ENCODE assay signal across 8 cellular contexts in the genomic region with DNA sequence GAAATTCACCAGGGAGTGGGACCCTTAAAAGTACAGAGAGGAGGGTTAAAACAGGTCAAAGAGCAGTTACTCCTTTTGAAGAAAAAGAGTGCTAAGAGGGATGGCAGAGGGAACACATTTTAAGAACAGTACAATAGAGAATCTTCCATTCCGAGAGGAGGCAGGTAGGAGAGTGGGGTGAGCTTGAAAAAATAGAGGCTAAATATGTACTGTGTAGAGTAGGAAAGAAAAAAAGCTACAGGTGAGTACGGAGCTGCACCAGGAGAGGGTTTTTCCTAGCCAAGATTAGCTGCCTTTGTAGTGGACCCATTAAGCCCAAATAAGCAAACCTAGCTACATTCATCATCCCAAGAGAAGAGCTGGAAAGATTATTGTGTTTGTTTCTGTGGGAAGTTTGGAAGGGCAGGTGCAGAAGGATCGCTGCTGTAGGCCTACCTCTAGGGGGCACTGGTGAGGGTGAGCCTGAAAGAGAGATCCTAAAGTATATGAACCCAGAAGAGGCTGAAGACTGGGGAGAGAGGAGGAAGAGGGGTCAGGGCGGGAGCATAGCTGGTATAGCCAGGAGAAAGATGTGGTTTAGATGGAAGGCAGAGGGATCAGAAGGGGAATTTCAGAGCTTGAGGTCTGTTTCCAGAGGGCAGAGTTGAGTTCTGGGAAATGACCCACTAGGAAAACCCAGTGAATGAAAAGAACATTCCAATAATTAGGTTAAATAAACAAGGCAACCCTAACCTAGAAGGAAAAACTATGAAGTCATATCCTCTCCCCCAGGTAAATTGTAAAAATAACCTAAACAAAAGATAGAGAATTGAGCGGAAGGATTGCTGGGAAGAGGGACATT. TPM values are rescaled to one million over a fixed set of nuclear protein-coding genes. Genes with fewer than 3 reads are reported as not detected.
DNase-seq lines count a peak whose midpoint lies in the region; ATAC-seq, FAIRE-seq and TF ChIP-seq lines count a peak whose summit lies in the region.

No MANE protein-coding gene starts in this region.

- no peaks in the 10 kb centered on the region for H3K36me3 ChIP-seq in CD8-positive, alpha-beta memory T cell (ENCODE audit: insufficient read depth, low read length)
- H3K36me3 ChIP-seq in bronchial epithelial cell (ENCODE audit: control insufficient read depth, insufficient read depth, low read length): peaks cover 2% of the 10 kb centered on the region
- H3K36me3 ChIP-seq in mesenchymal stem cell (ENCODE audit: control insufficient read depth in 1 of 2, insufficient read depth in 2 of 2, low read depth in 1 of 2, low read length in 2 of 2): peaks cover 2 to 41% of the 10 kb centered on the region in 2 experiments

- no peak overlapping the region for H3K18ac ChIP-seq in mesenchymal stem cell (ENCODE audit: low read depth in 1 of 2, low read length in 2 of 2)

- H2BK12ac ChIP-seq in mesenchymal stem cell (ENCODE audit: low read length in 2 of 2): no peak overlapping the region

- H3K27me3 ChIP-seq in CD8-positive, alpha-beta memory T cell (ENCODE audit: insufficient read depth, low read length, poor library complexity, severe bottlenecking): no peaks in the 10 kb centered on the region
- H3K27me3 ChIP-seq in bronchial epithelial cell (ENCODE audit: control insufficient read depth, insufficient read depth, low read length) (no peaks in the 10 kb centered on the region), mesenchymal stem cell (ENCODE audit: control insufficient read depth in 1 of 2, insufficient read depth in 1 of 2, low read length in 2 of 2) (no peaks in the 10 kb centered on the region)

- H3K9me3 ChIP-seq in CD8-positive, alpha-beta memory T cell (ENCODE audit: low read length): no peaks in the 10 kb centered on the region
- H3K9me3 ChIP-seq in T-helper 17 cell (ENCODE audit: control insufficient read depth, low read length, poor library complexity, severe bottlenecking): no peaks in the 10 kb centered on the region
- no peaks in the 10 kb centered on the region for H3K9me3 ChIP-seq in mesenchymal stem cell (ENCODE audit: control insufficient read depth, low read length)

- H3K14ac ChIP-seq in mesenchymal stem cell (ENCODE audit: low read length in 2 of 2): peak overlapping the region in 1 of 2 experiments; percentile 23

- peak overlapping the region in 7 of 8 donors; percentile 10 to 81 (median 35) for H3K27ac Mint-ChIP-seq in CD8-positive, alpha-beta memory T cell
- H3K27ac Mint-ChIP-seq in T-helper 17 cell: peak overlapping the region; percentile 95

- no peak overlapping the region for H4K91ac ChIP-seq in mesenchymal stem cell (ENCODE audit: low read length)

- FAIRE-seq in bronchial epithelial cell (lab: Jason Lieb, UNC) (no peak), urothelium cell line (lab: Jason Lieb, UNC) (no peak)

- CTCF ChIA-PET in CD8-positive, alpha-beta memory T cell (lab: Charles Lee): interaction anchor here (0.7 to 3.9 kb wide), 14 partner anchors 9 to 598 kb away, joined by 3 to 26 read pairs (median 3); a partner anchor contains a TSS

- peaks cover 3 to 60% (median 14%) of the 10 kb centered on the region in 3 donors for H3K36me3 Mint-ChIP-seq in CD8-positive, alpha-beta memory T cell
- H3K36me3 Mint-ChIP-seq in T-helper 17 cell (ENCODE audit: low read depth): peaks cover 3% of the 10 kb centered on the region

- no peak overlapping the region for H3K4me2 ChIP-seq in mesenchymal stem cell (ENCODE audit: low read length, poor library complexity, severe bottlenecking)

- H4K8ac ChIP-seq in mesenchymal stem cell (ENCODE audit: low read length): no peak overlapping the region

- H3K23ac ChIP-seq in mesenchymal stem cell (ENCODE audit: low read length in 2 of 2): no peak overlapping the region

- H3K4me1 Mint-ChIP-seq in CD8-positive, alpha-beta memory T cell: peaks cover 18 to 25% (median 19%) of the 10 kb centered on the region in 3 donors
- H3K4me1 Mint-ChIP-seq in T-helper 17 cell: peaks cover 30% of the 10 kb centered on the region

- POLR2A ChIA-PET in CD8-positive, alpha-beta memory T cell (lab: Charles Lee): no interaction called here

- TF ChIP-seq CTCF in bronchial epithelial cell (IDR thresholded peaks at IDR 0.05; ENCODE audit: insufficient read depth, low read length, severe bottlenecking): peak; percentile 79

- H3K4me1 ChIP-seq in CD8-positive, alpha-beta memory T cell (ENCODE audit: insufficient read depth, low read length): no peaks in the 10 kb centered on the region
- peaks cover 2% of the 10 kb centered on the region for H3K4me1 ChIP-seq in mesenchymal stem cell (ENCODE audit: control insufficient read depth, insufficient read depth, low read depth, low read length)

- no peak overlapping the region for H3K4ac ChIP-seq in mesenchymal stem cell (ENCODE audit: low read depth in 1 of 2, low read length in 2 of 2)

- no peak overlapping the region for H3K4me3 Mint-ChIP-seq in CD8-positive, alpha-beta memory T cell
- H3K4me3 Mint-ChIP-seq in T-helper 17 cell: no peak overlapping the region

- peaks cover 2% of the 10 kb centered on the region for H3K79me1 ChIP-seq in mesenchymal stem cell (replicated peaks; ENCODE audit: low read length, poor library complexity, severe bottlenecking)

- H2BK120ac ChIP-seq in mesenchymal stem cell (ENCODE audit: low read depth, low read length): no peak overlapping the region

- no peak overlapping the region for H2AK5ac ChIP-seq in mesenchymal stem cell (ENCODE audit: low read length, severe bottlenecking)

- 70% methylated on average over 4 of the region's 5 CpGs for WGBS in mesenchymal stem cell

- ATAC-seq in HG02798 (IDR thresholded peaks at IDR 0.05; ENCODE audit: poor library complexity, unreplicated experiment) (peak; percentile 19), T-helper 17 cell (peak; percentile 40), HG02870 (IDR thresholded peaks at IDR 0.05; ENCODE audit: unreplicated experiment) (no peak), HG03571 (IDR thresholded peaks at IDR 0.05; ENCODE audit: unreplicated experiment) (no peak)

- H3K4me3 ChIP-seq in CD8-positive, alpha-beta memory T cell (ENCODE audit: low read length): no peak overlapping the region
- H3K4me3 ChIP-seq in bronchial epithelial cell (ENCODE audit: low read depth, low read length) (no peak overlapping the region), mesenchymal stem cell (ENCODE audit: insufficient read depth in 1 of 2, low read depth in 1 of 2, low read length in 2 of 2) (no peak overlapping the region)

- H3K27me3 Mint-ChIP-seq in CD8-positive, alpha-beta memory T cell: peaks cover 0 to 3% of the 10 kb centered on the region in 2 donors
- no peaks in the 10 kb centered on the region for H3K27me3 Mint-ChIP-seq in T-helper 17 cell

- DNase-seq in CD8-positive, alpha-beta memory T cell: peak; percentile 11 to 57 (median 20)
- peak in 1 of 3 donors; percentile 37 for DNase-seq in T-helper 17 cell
- DNase-seq in bronchial epithelial cell (ENCODE audit: low read depth): no peak
- DNase-seq in mesenchymal stem cell: peak; percentile 38
- DNase-seq in urothelium cell line (ENCODE audit: low spot score): peak; percentile 58

- no peak overlapping the region for H2BK5ac ChIP-seq in mesenchymal stem cell (ENCODE audit: low read depth, low read length, poor library complexity, severe bottlenecking)

- no peak overlapping the region for H2AFZ ChIP-seq in mesenchymal stem cell (ENCODE audit: low read depth, low read length)

- no peak overlapping the region for H2BK15ac ChIP-seq in mesenchymal stem cell (ENCODE audit: low read depth, poor library complexity, severe bottlenecking)

- H3K9me3 Mint-ChIP-seq in CD8-positive, alpha-beta memory T cell: no peaks in the 10 kb centered on the region

- no peak overlapping the region for H3K27ac ChIP-seq in CD8-positive, alpha-beta memory T cell (ENCODE audit: low read depth, low read length)
- no peak overlapping the region for H3K27ac ChIP-seq in mesenchymal stem cell (ENCODE audit: low read length, poor library complexity, severe bottlenecking)

- H3K9ac ChIP-seq in mesenchymal stem cell (ENCODE audit: low read length): no peak overlapping the region

RNA-seq across cellular contexts. Expression of a gene that starts 50.2 kb away (rescaled TPM):
- 10 to 100 TPM; 12.1 to 12.8 TPM for total RNA-seq in CD8-positive, alpha-beta memory T cell
- 10.4 TPM for polyA plus RNA-seq in CD8-positive, alpha-beta memory T cell
- total RNA-seq in T-helper 17 cell: 10 to 100 TPM in 1 of 2 donors, 1 to 10 TPM in 1; 7.6 to 10.6 TPM
- total RNA-seq in bronchial epithelial cell: 20.9 and 25.3 TPM in 2 replicates
- 11.7 TPM for polyA plus RNA-seq in mesenchymal stem cell (2013, experiment 1 of 2)
- polyA plus RNA-seq in mesenchymal stem cell (2013, experiment 2 of 2): 11.6 TPM

Comparison
In these comparisons a context has a peak if more than half of its experiments do, and no peak if none do; other contexts are left out.
1. ATAC-seq: peak in HG02798 (single experiment) and T-helper 17 cell (single experiment); none in HG02870 (single experiment) and HG03571 (single experiment).